Comparison of ENCODE assay signal across 25 cellular contexts in the genomic region with DNA sequence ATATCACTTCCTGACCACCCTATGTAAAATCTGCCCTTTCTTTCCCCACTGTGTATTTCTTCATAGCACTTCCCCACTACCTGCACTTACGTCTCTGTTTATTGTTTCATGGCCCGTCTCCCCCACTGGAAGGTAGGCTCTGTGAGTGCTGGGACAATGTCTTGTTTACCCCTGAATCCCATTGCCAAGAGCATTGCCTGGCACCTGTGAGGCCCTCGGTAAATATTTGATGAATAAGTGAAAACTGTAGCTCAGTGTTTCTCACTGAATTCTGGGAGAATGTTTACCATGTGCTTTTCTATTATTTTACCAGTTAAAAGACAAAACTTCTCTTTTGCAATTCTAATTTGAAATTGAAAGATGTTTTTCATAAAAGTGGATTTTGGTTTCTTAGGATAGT. TPM values are rescaled to one million over a fixed set of nuclear protein-coding genes. Genes with fewer than 3 reads are reported as not detected.
DNase-seq lines count a peak whose midpoint lies in the region; ATAC-seq and TF ChIP-seq lines count a peak whose summit lies in the region.
"Had no signal": no experiment of that assay in that cellular context is flagged by ENCODE, and none has a peak within 500 bp of the region (broad histone marks: within the 10 kb centered on the region; RNA-seq: fewer than 3 reads in every experiment).

No MANE protein-coding gene starts in this region.

- peak; percentile 91 for DNase-seq in DMS53 (lab: John Stamatoyannopoulos, UW)
- peak; percentile 43 for DNase-seq in NCI-H345 (lab: John Stamatoyannopoulos, UW)
- no peak for DNase-seq in hepatocyte (ENCODE audit: low spot score)
- DNase-seq in NCI-H526 (lab: John Stamatoyannopoulos, UW), result no peak
- no peak for DNase-seq in activated CD4-positive, CD25-positive, alpha-beta regulatory T cell treated with anti-CD3 and anti-CD28 coated beads, Interleukin-2, amount 50 U/mL, for 72 hours
- DNase-seq: activated CD4-positive, alpha-beta T cell treated with anti-CD3 and anti-CD28 coated beads for 36 hours; activated CD8-positive, alpha-beta memory T cell treated with anti-CD3 and anti-CD28 coated beads for 24 hours; activated naive CD4-positive, alpha-beta T cell treated with anti-CD3 and anti-CD28 coated beads for 36 hours; activated T-cell treated with anti-CD3 and anti-CD28 coated beads, Interleukin-2, amount 50 U/mL, for 48 hours; AML-193; anterior cingulate cortex; Caco-2; heart right ventricle; left ventricle myocardium superior; NK-92 treated with Interleukin-12 subunit alpha and Interleukin-12 subunit beta, amount 100 ng/mL, for 24 hours; posterior cingulate gyrus; SJCRH30; stimulated activated CD4-positive, alpha-beta T cell treated with anti-CD3 and anti-CD28 coated beads, Interleukin-1b, Interleukin-23, amount 100 ng/mL, for 48 hours; T-cell; testis had no signal

- WGBS in hepatocyte (ENCODE audit: low lambda C conversion rate, missing lambda C conversion rate), result 56% methylated on average over 3 of the region's 3 CpGs

- H2AFZ ChIP-seq in hepatocyte, result peak overlapping the region; percentile 15

- H3K79me2 ChIP-seq in hepatocyte, result no peaks in the 10 kb centered on the region

- H3K9me3 ChIP-seq in hepatocyte (ENCODE audit: low read depth), result no peaks in the 10 kb centered on the region
- H3K9me3 ChIP-seq: Caco-2, heart right ventricle, SJCRH30, testis had no signal

- no peaks in the 10 kb centered on the region for H4K20me1 ChIP-seq in hepatocyte (ENCODE audit: insufficient read depth, poor library complexity, severe bottlenecking)

- no peak overlapping the region for H3K27ac ChIP-seq in hepatocyte
- peak overlapping the region; percentile 85 for H3K27ac ChIP-seq in temporal lobe (ENCODE audit: low read depth, low read length)
- H3K27ac ChIP-seq: epithelial cell of prostate, HL-60, SJCRH30, testis had no signal

- no peak for ATAC-seq in GM21825 (IDR thresholded peaks at IDR 0.05; ENCODE audit: unreplicated experiment)
- ATAC-seq: activated CD4-positive, alpha-beta T cell treated with anti-CD3 and anti-CD28 coated beads for 36 hours; heart right ventricle; left ventricle myocardium superior; Panc1; T-cell had no signal

- no peaks in the 10 kb centered on the region for H3K36me3 ChIP-seq in hepatocyte (replicated peaks; ENCODE audit: insufficient read depth, low read depth)
- H3K36me3 ChIP-seq: heart right ventricle had no signal

- H3K4me1 ChIP-seq in hepatocyte (ENCODE audit: insufficient read depth), result no peaks in the 10 kb centered on the region
- H3K4me1 ChIP-seq: Caco-2 had no signal

- H3K4me2 ChIP-seq in hepatocyte, result no peak overlapping the region

- no peaks in the 10 kb centered on the region for H3K9me2 ChIP-seq in hepatocyte (replicated peaks; ENCODE audit: insufficient read depth)

- no peak overlapping the region for H3K4me3 ChIP-seq in hepatocyte
- H3K4me3 ChIP-seq: heart right ventricle, SJCRH30, testis had no signal

- no peak for TF ChIP-seq CTCF in hepatocyte (IDR thresholded peaks at IDR 0.05; ENCODE audit: poor library complexity)

- H3K27me3 ChIP-seq in hepatocyte, result peaks cover 4% of the 10 kb centered on the region
- H3K27me3 ChIP-seq: SJCRH30, testis had no signal

RNA-seq across cellular contexts. Expression of a gene that starts 11.8 kb away (rescaled TPM):
- total RNA-seq in hepatocyte, result 1.0 and 2.2 TPM in 2 replicates
- polyA plus RNA-seq in hepatocyte, result 0.75 and 1.7 TPM in 2 replicates
- total RNA-seq in temporal lobe, result 35.2 TPM

Comparison
In these comparisons a context has a peak if more than half of its experiments do, and no peak if none do; other contexts are left out.
1. DNase-seq: peak in DMS53 (single experiment) and NCI-H345 (single experiment); none in hepatocyte (single experiment), NCI-H526 (0 of 2) and activated CD4-positive, CD25-positive, alpha-beta regulatory T cell treated with anti-CD3 and anti-CD28 coated beads, Interleukin-2, amount 50 U/mL, for 72 hours (single experiment).
2. RNA of a gene that starts 11.8 kb away (total RNA-seq): 35.2 TPM in temporal lobe (single experiment); 1.0 to 2.2 TPM in hepatocyte; every median in the first group is over 10 times any median in the second.